In genomic region chr2:70941701-70942100, GRCh38 we compare ENCODE assay signal across 30 cellular contexts. TPM values are rescaled to one million over a fixed set of nuclear protein-coding genes. Genes with fewer than 3 reads are reported as not detected.
"Had no signal": no experiment of that assay in that cellular context is flagged by ENCODE, and none has a peak within 500 bp of the region (broad histone marks: within the 10 kb centered on the region; RNA-seq: fewer than 3 reads in every experiment).

No MANE protein-coding gene starts in this region.

- H3K4me1 ChIP-seq: breast epithelium, foreskin keratinocyte, left lung, lower lobe of right lung, pancreas, psoas muscle, SJSA1 had no signal

- DNase-seq: activated CD4-positive, alpha-beta T cell treated with anti-CD3 and anti-CD28 coated beads for 36 hours; activated CD4-positive, CD25-positive, alpha-beta regulatory T cell; activated CD8-positive, alpha-beta memory T cell treated with anti-CD3 and anti-CD28 coated beads, Interleukin-2, amount 10 ng/mL, durations not matched to agents 7 days and 5 days; activated CD8-positive, alpha-beta T cell treated with anti-CD3 and anti-CD28 coated beads, Interleukin-2, amount 10 ng/mL, durations not matched to agents 7 days and 5 days; activated gamma-delta T cell; activated naive CD8-positive, alpha-beta T cell treated with anti-CD3 and anti-CD28 coated beads, Interleukin-2, amount 50 U/mL, for 24 hours; effector memory CD8-positive, alpha-beta T cell; foreskin keratinocyte; heart left ventricle; kidney glomerular epithelial cell; left lung; lower lobe of right lung; mesenchymal stem cell; nephron progenitor cell; stimulated activated CD4-positive, alpha-beta T cell treated with anti-CD3 and anti-CD28 coated beads, Interleukin-15, amount 100 ng/mL, for 24 hours; stimulated activated CD4-positive, alpha-beta T cell treated with anti-CD3 and anti-CD28 coated beads, Interleukin-2, amount 100 ng/mL, for 24 hours; stimulated activated naive B cell treated with anti-CD40 and anti-IgM and Interleukin-4, amounts not matched to agents 10 μg/mL and 1 μg/mL and 100 μg/mL, for 72 hours; stomach had no signal

- H3K4me3 Mint-ChIP-seq: activated CD4-positive, alpha-beta T cell treated with anti-CD3 and anti-CD28 coated beads for 36 hours; activated CD8-positive, alpha-beta memory T cell treated with anti-CD3 and anti-CD28 coated beads, Interleukin-2, amount 10 ng/mL, durations not matched to agents 7 days and 5 days; activated CD8-positive, alpha-beta T cell treated with anti-CD3 and anti-CD28 coated beads, Interleukin-2, amount 10 ng/mL, durations not matched to agents 7 days and 5 days; activated naive CD4-positive, alpha-beta T cell treated with anti-CD3 and anti-CD28 coated beads, Interleukin-2, amount 50 U/mL, for 24 hours; activated naive CD8-positive, alpha-beta T cell treated with anti-CD3 and anti-CD28 coated beads, Interleukin-2, amount 50 U/mL, for 24 hours; central memory CD8-positive, alpha-beta T cell; effector memory CD8-positive, alpha-beta T cell; nephron progenitor cell; stimulated activated naive B cell treated with anti-CD40 and anti-IgM and Interleukin-4, amounts not matched to agents 10 μg/mL and 1 μg/mL and 100 μg/mL, for 72 hours had no signal

- H3K4me1 Mint-ChIP-seq: activated CD4-positive, alpha-beta T cell treated with anti-CD3 and anti-CD28 coated beads for 36 hours; activated naive CD8-positive, alpha-beta T cell treated with anti-CD3 and anti-CD28 coated beads, Interleukin-2, amount 50 U/mL, for 24 hours had no signal

- H3K36me3 ChIP-seq: breast epithelium, heart left ventricle, left lung, lower lobe of right lung, pancreas, SJSA1, stomach, tibial artery had no signal

- H3K9me3 Mint-ChIP-seq: activated naive CD4-positive, alpha-beta T cell treated with anti-CD3 and anti-CD28 coated beads, Interleukin-2, amount 50 U/mL, for 24 hours; activated naive CD8-positive, alpha-beta T cell treated with anti-CD3 and anti-CD28 coated beads, Interleukin-2, amount 50 U/mL, for 24 hours; central memory CD8-positive, alpha-beta T cell; effector memory CD8-positive, alpha-beta T cell; nephron progenitor cell; stimulated activated naive B cell treated with anti-CD40 and anti-IgM and Interleukin-4, amounts not matched to agents 10 μg/mL and 1 μg/mL and 100 μg/mL, for 72 hours had no signal

- H3K27me3 Mint-ChIP-seq: activated naive CD4-positive, alpha-beta T cell treated with anti-CD3 and anti-CD28 coated beads, Interleukin-2, amount 50 U/mL, for 24 hours had no signal

- H3K9me3 ChIP-seq: breast epithelium, heart left ventricle, left lung, lower lobe of right lung, pancreas, psoas muscle, SJSA1, stomach, tibial artery had no signal

- H3K36me3 Mint-ChIP-seq: activated CD8-positive, alpha-beta memory T cell treated with anti-CD3 and anti-CD28 coated beads, Interleukin-2, amount 10 ng/mL, durations not matched to agents 7 days and 5 days; activated naive CD4-positive, alpha-beta T cell treated with anti-CD3 and anti-CD28 coated beads, Interleukin-2, amount 50 U/mL, for 24 hours; stimulated activated naive B cell treated with anti-CD40 and anti-IgM and Interleukin-4, amounts not matched to agents 10 μg/mL and 1 μg/mL and 100 μg/mL, for 72 hours had no signal

- ATAC-seq: activated CD4-positive, alpha-beta T cell treated with anti-CD3 and anti-CD28 coated beads for 36 hours; activated CD8-positive, alpha-beta memory T cell treated with anti-CD3 and anti-CD28 coated beads, Interleukin-2, amount 10 ng/mL, durations not matched to agents 7 days and 5 days; activated CD8-positive, alpha-beta T cell treated with anti-CD3 and anti-CD28 coated beads, Interleukin-2, amount 10 ng/mL, durations not matched to agents 7 days and 5 days; activated naive CD8-positive, alpha-beta T cell treated with anti-CD3 and anti-CD28 coated beads, Interleukin-2, amount 50 U/mL, for 24 hours; effector memory CD8-positive, alpha-beta T cell; esophagus mucosa; foreskin keratinocyte; heart left ventricle; left lung; lower lobe of right lung; pancreas; psoas muscle; stimulated activated naive B cell treated with anti-CD40 and anti-IgM and Interleukin-4, amounts not matched to agents 10 μg/mL and 1 μg/mL and 100 μg/mL, for 72 hours had no signal

- H3K27me3 ChIP-seq: breast epithelium, pancreas, SJSA1 had no signal

- H3K27ac ChIP-seq: breast epithelium, dorsolateral prefrontal cortex, foreskin keratinocyte, heart left ventricle, left lung, lower lobe of right lung, pancreas, psoas muscle, SJSA1, stomach, tibial artery had no signal

- H3K4me3 ChIP-seq: breast epithelium, dorsolateral prefrontal cortex, heart left ventricle, left lung, lower lobe of right lung, pancreas, psoas muscle, SJSA1, stomach, tibial artery had no signal

- H3K27ac Mint-ChIP-seq: activated CD4-positive, alpha-beta T cell treated with anti-CD3 and anti-CD28 coated beads for 36 hours; activated CD8-positive, alpha-beta memory T cell treated with anti-CD3 and anti-CD28 coated beads, Interleukin-2, amount 10 ng/mL, durations not matched to agents 7 days and 5 days; activated CD8-positive, alpha-beta T cell treated with anti-CD3 and anti-CD28 coated beads, Interleukin-2, amount 10 ng/mL, durations not matched to agents 7 days and 5 days; activated naive CD4-positive, alpha-beta T cell treated with anti-CD3 and anti-CD28 coated beads, Interleukin-2, amount 50 U/mL, for 24 hours; activated naive CD8-positive, alpha-beta T cell treated with anti-CD3 and anti-CD28 coated beads, Interleukin-2, amount 50 U/mL, for 24 hours; effector memory CD8-positive, alpha-beta T cell; nephron progenitor cell; stimulated activated naive B cell treated with anti-CD40 and anti-IgM and Interleukin-4, amounts not matched to agents 10 μg/mL and 1 μg/mL and 100 μg/mL, for 72 hours had no signal

RNA-seq across cellular contexts. Expression of gene ATP6V1B1, which starts 6.0 kb away (rescaled TPM):
- total RNA-seq: activated CD4-positive, alpha-beta T cell treated with anti-CD3 and anti-CD28 coated beads for 36 hours; activated CD8-positive, alpha-beta memory T cell treated with anti-CD3 and anti-CD28 coated beads, Interleukin-2, amount 10 ng/mL, durations not matched to agents 7 days and 5 days; activated CD8-positive, alpha-beta T cell treated with anti-CD3 and anti-CD28 coated beads, Interleukin-2, amount 10 ng/mL, durations not matched to agents 7 days and 5 days; foreskin keratinocyte; mononuclear cell; SJSA1; T-helper 2 cell treated with Interferon-gamma antibody and Interleukin-4, amounts not matched to agents 100 ng/mL and 5 ng/mL, for 36 hours had no signal
- polyA plus RNA-seq: endothelial cell of umbilical vein had no signal

RNA-seq across cellular contexts. Expression of gene ANKRD53, which starts 36.7 kb away (rescaled TPM):
- total RNA-seq: activated CD8-positive, alpha-beta memory T cell treated with anti-CD3 and anti-CD28 coated beads, Interleukin-2, amount 10 ng/mL, durations not matched to agents 7 days and 5 days; activated CD8-positive, alpha-beta T cell treated with anti-CD3 and anti-CD28 coated beads, Interleukin-2, amount 10 ng/mL, durations not matched to agents 7 days and 5 days; SJSA1; T-helper 2 cell treated with Interferon-gamma antibody and Interleukin-4, amounts not matched to agents 100 ng/mL and 5 ng/mL, for 36 hours had no signal

RNA-seq across cellular contexts. Expression of gene VAX2, which starts 41.3 kb away (rescaled TPM):
- total RNA-seq: activated CD4-positive, alpha-beta T cell treated with anti-CD3 and anti-CD28 coated beads for 36 hours; activated CD8-positive, alpha-beta memory T cell treated with anti-CD3 and anti-CD28 coated beads, Interleukin-2, amount 10 ng/mL, durations not matched to agents 7 days and 5 days; activated CD8-positive, alpha-beta T cell treated with anti-CD3 and anti-CD28 coated beads, Interleukin-2, amount 10 ng/mL, durations not matched to agents 7 days and 5 days; endothelial cell of umbilical vein; lower lobe of right lung; mononuclear cell; SJSA1; T-helper 2 cell treated with Interferon-gamma antibody and Interleukin-4, amounts not matched to agents 100 ng/mL and 5 ng/mL, for 36 hours had no signal
